In genomic region chr2:54653572-54654204, GRCh38 we compare ENCODE assay signal across 1 cellular context.
TF ChIP-seq lines count a peak whose summit lies in the region.

No MANE protein-coding gene starts in this region.

TF ChIP-seq in HepG2, 621 proteins besides CTCF, POLR2A, EP300 and RAD21 (continued from another document):
- peak; percentile 21; the same call in 1 of the 2 replicates for TF ChIP-seq ZNF281 (CRISPR knock-in tag; IDR thresholded peaks at IDR 0.05; ENCODE audit: borderline replicate concordance)
- TF ChIP-seq ZNF20 (CRISPR knock-in tag; IDR thresholded peaks at IDR 0.05): no peak
- TF ChIP-seq RAD51 (IDR thresholded peaks at IDR 0.05; ENCODE audit: borderline replicate concordance): no peak
- TF ChIP-seq RBM22 (optimal IDR thresholded peaks at IDR 0.05; ENCODE audit: low read length): peak; percentile 98
- no peak for TF ChIP-seq MTA3 (CRISPR knock-in tag; IDR thresholded peaks at IDR 0.05)
- TF ChIP-seq RCOR2 (CRISPR knock-in tag; IDR thresholded peaks at IDR 0.05): no peak
- no peak for TF ChIP-seq ZNF883 (CRISPR knock-in tag; IDR thresholded peaks at IDR 0.05; ENCODE audit: not compliant biosample characterization)
- no peak for TF ChIP-seq GPN1 (CRISPR knock-in tag; IDR thresholded peaks at IDR 0.05; ENCODE audit: borderline replicate concordance)
- no peak for TF ChIP-seq RNF2 (conservative IDR thresholded peaks at IDR 0.05; ENCODE audit: low read depth)
- TF ChIP-seq MEIS1 (CRISPR knock-in tag; IDR thresholded peaks at IDR 0.05; ENCODE audit: borderline replicate concordance): no peak
- no peak for TF ChIP-seq ZSCAN31 (CRISPR knock-in tag; IDR thresholded peaks at IDR 0.05; ENCODE audit: low read depth)
- no peak for TF ChIP-seq ZNF256 (CRISPR knock-in tag; conservative IDR thresholded peaks at IDR 0.05)
- TF ChIP-seq KDM1A (CRISPR knock-in tag; IDR thresholded peaks at IDR 0.05): no peak
- TF ChIP-seq AGO2 (optimal IDR thresholded peaks at IDR 0.05; ENCODE audit: low read depth, low read length): peak; percentile 94
- TF ChIP-seq ZNF138 (CRISPR knock-in tag; IDR thresholded peaks at IDR 0.05; ENCODE audit: low read depth): no peak
- no peak for TF ChIP-seq SMAD1 (CRISPR knock-in tag; IDR thresholded peaks at IDR 0.05; ENCODE audit: borderline replicate concordance, low read depth)
- no peak for TF ChIP-seq ZKSCAN8 (CRISPR knock-in tag; IDR thresholded peaks at IDR 0.05; ENCODE audit: borderline replicate concordance)
- no peak for TF ChIP-seq ZNF12 (CRISPR knock-in tag; IDR thresholded peaks at IDR 0.05)
- no peak for TF ChIP-seq FOXM1 (CRISPR knock-in tag; IDR thresholded peaks at IDR 0.05)
- no peak for TF ChIP-seq DNMT1 (CRISPR knock-in tag; IDR thresholded peaks at IDR 0.05)
- no peak for TF ChIP-seq ATF7-NPFF (CRISPR knock-in tag; IDR thresholded peaks at IDR 0.05; ENCODE audit: low read depth)
- no peak for TF ChIP-seq PREB (CRISPR knock-in tag; IDR thresholded peaks at IDR 0.05)
- TF ChIP-seq GATAD2A (CRISPR knock-in tag; IDR thresholded peaks at IDR 0.05): no peak
- no peak for TF ChIP-seq ZNF441 (CRISPR knock-in tag; IDR thresholded peaks at IDR 0.05; ENCODE audit: borderline replicate concordance)
- no peak for TF ChIP-seq ZNF276 (CRISPR knock-in tag; IDR thresholded peaks at IDR 0.05; ENCODE audit: low read depth)
- no peak for TF ChIP-seq DNMT3B (CRISPR knock-in tag; conservative IDR thresholded peaks at IDR 0.05)
- TF ChIP-seq ZNF687 (CRISPR knock-in tag; IDR thresholded peaks at IDR 0.05): peak; percentile 46
